Comparison of ENCODE assay signal across 2 cellular contexts in genomic region chr12:56909403-56909802, GRCh38. TPM values are rescaled to one million over a fixed set of nuclear protein-coding genes. Genes with fewer than 3 reads are reported as not detected.
"Had no signal": no experiment of that assay in that cellular context is flagged by ENCODE, and none has a peak within 500 bp of the region (broad histone marks: within the 10 kb centered on the region; RNA-seq: fewer than 3 reads in every experiment).

No MANE protein-coding gene starts in this region.

RNA-seq across cellular contexts. Expression of gene SDR9C7, which starts 24.8 kb away (rescaled TPM):
- total RNA-seq: G401, GM12878 had no signal

RNA-seq across cellular contexts. Expression of gene RDH16, which starts 48.0 kb away (rescaled TPM):
- total RNA-seq: G401 had no signal
